Comparison of ENCODE assay signal across 24 cellular contexts in the genomic region with DNA sequence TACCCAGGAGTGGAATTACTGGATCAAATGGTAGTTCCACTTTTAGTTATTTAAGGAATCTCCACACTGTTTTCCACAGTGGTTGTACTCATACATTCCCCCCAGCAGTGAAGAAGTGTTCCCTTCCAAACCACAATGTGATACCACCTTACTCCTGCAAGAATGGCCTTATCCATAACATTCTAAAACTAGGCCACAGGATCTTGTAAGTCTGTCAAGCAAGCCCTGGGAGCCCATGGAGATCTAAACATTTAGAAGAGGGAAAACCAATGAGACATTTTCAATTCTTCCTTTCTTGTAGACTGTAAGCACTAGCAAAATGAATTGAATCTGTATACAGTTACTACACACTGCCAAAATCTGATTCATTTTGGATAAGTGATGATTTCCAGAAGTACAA.
"Had no signal": no experiment of that assay in that cellular context is flagged by ENCODE, and none has a peak within 500 bp of the region (broad histone marks: within the 10 kb centered on the region; RNA-seq: fewer than 3 reads in every experiment).

No MANE protein-coding gene starts in this region.

- H3K4me3 Mint-ChIP-seq: activated CD4-positive, alpha-beta memory T cell treated with anti-CD3 and anti-CD28 coated beads for 36 hours; activated CD4-positive, alpha-beta T cell treated with anti-CD3 and anti-CD28 coated beads, Interleukin-2, amount 10 ng/mL, durations not matched to agents 7 days and 5 days; activated naive CD8-positive, alpha-beta T cell; activated T-cell treated with anti-CD3 and anti-CD28 coated beads, Interleukin-2, amount 50 U/mL, for 4 hours; brain had no signal

- H3K4me2 ChIP-seq: SK-N-SH had no signal

- ATAC-seq: activated T-cell treated with anti-CD3 and anti-CD28 coated beads, Interleukin-2, amount 50 U/mL, for 4 hours had no signal

- H3K27me3 Mint-ChIP-seq: activated CD4-positive, alpha-beta memory T cell treated with anti-CD3 and anti-CD28 coated beads for 36 hours; activated CD4-positive, alpha-beta T cell treated with anti-CD3 and anti-CD28 coated beads, Interleukin-2, amount 10 ng/mL, durations not matched to agents 7 days and 5 days; activated naive CD8-positive, alpha-beta T cell; brain had no signal

- H3K9me3 ChIP-seq: Peyer's patch, SJCRH30, SK-N-SH had no signal

- H3K27me3 ChIP-seq: Peyer's patch, SJCRH30 had no signal

- H3K4me3 ChIP-seq: Peyer's patch, SJCRH30 had no signal

- H3K9me3 Mint-ChIP-seq: activated CD4-positive, alpha-beta memory T cell treated with anti-CD3 and anti-CD28 coated beads for 36 hours; activated CD4-positive, alpha-beta T cell treated with anti-CD3 and anti-CD28 coated beads, Interleukin-2, amount 10 ng/mL, durations not matched to agents 7 days and 5 days; activated T-cell treated with anti-CD3 and anti-CD28 coated beads, Interleukin-2, amount 50 U/mL, for 4 hours; brain had no signal

- H3K27ac Mint-ChIP-seq: activated CD4-positive, alpha-beta memory T cell treated with anti-CD3 and anti-CD28 coated beads for 36 hours; activated CD4-positive, alpha-beta T cell treated with anti-CD3 and anti-CD28 coated beads, Interleukin-2, amount 10 ng/mL, durations not matched to agents 7 days and 5 days; activated naive CD8-positive, alpha-beta T cell; brain had no signal

- H3K9ac ChIP-seq: SK-N-SH had no signal

- H3K36me3 Mint-ChIP-seq: activated CD4-positive, alpha-beta memory T cell treated with anti-CD3 and anti-CD28 coated beads for 36 hours; activated naive CD8-positive, alpha-beta T cell had no signal

- H3K4me1 ChIP-seq: Peyer's patch had no signal

- H3K27ac ChIP-seq: Peyer's patch, RWPE1, SJCRH30, VCaP had no signal

- H3K4me1 Mint-ChIP-seq: activated CD4-positive, alpha-beta T cell treated with anti-CD3 and anti-CD28 coated beads, Interleukin-2, amount 10 ng/mL, durations not matched to agents 7 days and 5 days had no signal

- H3K36me3 ChIP-seq: Peyer's patch, SJCRH30 had no signal

- DNase-seq: activated CD4-positive, alpha-beta memory T cell treated with anti-CD3 and anti-CD28 coated beads for 36 hours; activated CD4-positive, alpha-beta T cell treated with anti-CD3 and anti-CD28 coated beads, Interleukin-2, amount 10 ng/mL, durations not matched to agents 7 days and 5 days; activated CD4-positive, CD25-positive, alpha-beta regulatory T cell; activated CD8-positive, alpha-beta memory T cell treated with anti-CD3 and anti-CD28 coated beads for 24 hours; activated effector memory CD4-positive, alpha-beta T cell treated with anti-CD3 and anti-CD28 coated beads, Interleukin-2, amount 50 U/mL, for 16 hours; activated naive CD4-positive, alpha-beta T cell treated with Interleukin-2 at 50 U/mL for 16 hours; activated T-cell treated with anti-CD3 and anti-CD28 coated beads, Interleukin-2, amount 50 U/mL, for 4 hours; MM.1S; NCI-H1105; NCI-H1436; NCI-H1694 treated with DMSO at 0.1 percent for 48 hours; NCI-H2029 treated with DMSO at 0.1 percent for 48 hours; NCI-H510A treated with DMSO at 0.1 percent for 48 hours; NCI-H69; NK-92 treated with Interleukin-12 subunit alpha and Interleukin-12 subunit beta, amount 100 ng/mL, for 24 hours; Peyer's patch; Right ventricle myocardium superior; SJCRH30; SK-N-SH; T-helper 1 cell had no signal
